Comparison of ENCODE assay signal across 29 cellular contexts in the genomic region with DNA sequence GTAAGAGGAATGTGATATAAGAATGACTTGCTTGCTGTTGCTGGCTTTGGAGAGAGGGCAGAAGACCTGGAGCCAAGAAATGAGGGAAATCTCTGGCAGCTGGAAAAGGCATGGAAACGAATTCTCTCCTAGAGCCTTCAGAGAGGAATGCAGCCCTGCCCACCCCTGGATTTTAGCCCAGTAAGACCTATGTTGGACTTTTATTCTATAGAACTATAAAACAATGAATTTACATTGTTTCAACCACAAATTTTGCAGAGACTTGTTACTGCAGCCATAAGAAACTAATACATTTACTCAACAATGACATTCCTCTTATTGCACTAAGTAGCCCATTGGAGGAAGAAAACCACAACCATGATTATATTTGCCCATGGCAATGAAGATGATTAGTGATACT.
"Had no signal": no experiment of that assay in that cellular context is flagged by ENCODE, and none has a peak within 500 bp of the region (broad histone marks: within the 10 kb centered on the region; RNA-seq: fewer than 3 reads in every experiment).

No MANE protein-coding gene starts in this region.

- H3K27ac ChIP-seq: neural progenitor cell, ovary, parathyroid adenoma, psoas muscle, right lobe of liver, sigmoid colon, stomach, thoracic aorta, thyroid gland, tibial nerve, upper lobe of left lung, vagina had no signal

- FAIRE-seq: small intestine, urothelium cell line had no signal

- H3K36me3 Mint-ChIP-seq: natural killer cell treated with Interleukin-12 subunit alpha and Interleukin-12 subunit beta and Interleukin-15 and Interleukin-18, amount 100 ng/mL, for 72 hours; neural progenitor cell; stimulated activated effector memory CD8-positive, alpha-beta T cell treated with anti-CD3 and anti-CD28 coated beads, Interleukin-12 subunit alpha, Interleukin-12 subunit beta, amount 100 ng/mL, for 72 hours; stimulated activated naive B cell treated with anti-CD40 and anti-IgM and Interleukin-4, amounts not matched to agents 10 μg/mL and 1 μg/mL and 100 μg/mL, for 72 hours had no signal

- H3K27me3 Mint-ChIP-seq: progenitor cell of endocrine pancreas had no signal

- H2AFZ ChIP-seq: neural progenitor cell, parathyroid adenoma had no signal

- H3K4me2 ChIP-seq: neural progenitor cell had no signal

- H3K4me1 ChIP-seq: neural progenitor cell, parathyroid adenoma, psoas muscle, right lobe of liver, sigmoid colon, stomach, tibial nerve, upper lobe of left lung, vagina had no signal

- H3K27me3 ChIP-seq: neural progenitor cell, ovary, right lobe of liver, sigmoid colon, stomach, thyroid gland, tibial nerve, upper lobe of left lung, vagina had no signal

- H3K9ac ChIP-seq: neural progenitor cell, parathyroid adenoma had no signal

- H3K9me3 Mint-ChIP-seq: natural killer cell treated with Interleukin-12 subunit alpha and Interleukin-12 subunit beta and Interleukin-15 and Interleukin-18, amount 100 ng/mL, for 72 hours; neural progenitor cell; stimulated activated effector memory CD8-positive, alpha-beta T cell treated with anti-CD3 and anti-CD28 coated beads, Interleukin-12 subunit alpha, Interleukin-12 subunit beta, amount 100 ng/mL, for 72 hours; stimulated activated naive B cell treated with anti-CD40 and anti-IgM and Interleukin-4, amounts not matched to agents 10 μg/mL and 1 μg/mL and 100 μg/mL, for 72 hours; stimulated activated naive CD8-positive, alpha-beta T cell treated with anti-CD3 and anti-CD28 coated beads, Interleukin-15, Interleukin-2, amounts not matched to agents 100 ng/mL and 50 ng/mL, for 24 hours had no signal

- H3K27ac Mint-ChIP-seq: natural killer cell treated with Interleukin-12 subunit alpha and Interleukin-12 subunit beta and Interleukin-15 and Interleukin-18, amount 100 ng/mL, for 72 hours; nephron progenitor cell; neural progenitor cell; progenitor cell of endocrine pancreas; stimulated activated naive B cell treated with anti-CD40 and anti-IgM and Interleukin-4, amounts not matched to agents 10 μg/mL and 1 μg/mL and 100 μg/mL, for 72 hours; stimulated activated naive CD8-positive, alpha-beta T cell treated with anti-CD3 and anti-CD28 coated beads, Interleukin-15, Interleukin-2, amounts not matched to agents 100 ng/mL and 50 ng/mL, for 24 hours had no signal

- ATAC-seq: natural killer cell treated with Interleukin-12 subunit alpha and Interleukin-12 subunit beta and Interleukin-15 and Interleukin-18, amount 100 ng/mL, for 72 hours; psoas muscle; right cardiac atrium; right lobe of liver; stimulated activated effector memory CD8-positive, alpha-beta T cell treated with anti-CD3 and anti-CD28 coated beads, Interleukin-12 subunit alpha, Interleukin-12 subunit beta, amount 100 ng/mL, for 72 hours; stimulated activated naive B cell treated with anti-CD40 and anti-IgM and Interleukin-4, amounts not matched to agents 10 μg/mL and 1 μg/mL and 100 μg/mL, for 72 hours had no signal

- H3K4me3 Mint-ChIP-seq: natural killer cell treated with Interleukin-12 subunit alpha and Interleukin-12 subunit beta and Interleukin-15 and Interleukin-18, amount 100 ng/mL, for 72 hours; nephron progenitor cell; neural progenitor cell; stimulated activated effector memory CD8-positive, alpha-beta T cell treated with anti-CD3 and anti-CD28 coated beads, Interleukin-12 subunit alpha, Interleukin-12 subunit beta, amount 100 ng/mL, for 72 hours; stimulated activated naive B cell treated with anti-CD40 and anti-IgM and Interleukin-4, amounts not matched to agents 10 μg/mL and 1 μg/mL and 100 μg/mL, for 72 hours; stimulated activated naive CD8-positive, alpha-beta T cell treated with anti-CD3 and anti-CD28 coated beads, Interleukin-15, Interleukin-2, amounts not matched to agents 100 ng/mL and 50 ng/mL, for 24 hours had no signal

- H3K4me3 ChIP-seq: neural progenitor cell, ovary, psoas muscle, right lobe of liver, sigmoid colon, stomach, thoracic aorta, thyroid gland, tibial nerve, upper lobe of left lung, vagina had no signal

- H3K79me2 ChIP-seq: parathyroid adenoma had no signal

- H3K36me3 ChIP-seq: neural progenitor cell, ovary, right lobe of liver, sigmoid colon, stomach, thoracic aorta, thyroid gland, tibial nerve, upper lobe of left lung, vagina had no signal

- H3K4me1 Mint-ChIP-seq: stimulated activated effector memory CD8-positive, alpha-beta T cell treated with anti-CD3 and anti-CD28 coated beads, Interleukin-12 subunit alpha, Interleukin-12 subunit beta, amount 100 ng/mL, for 72 hours; stimulated activated naive B cell treated with anti-CD40 and anti-IgM and Interleukin-4, amounts not matched to agents 10 μg/mL and 1 μg/mL and 100 μg/mL, for 72 hours had no signal

- DNase-seq: nephron progenitor cell; occipital lobe; ovary; posterior cingulate gyrus; psoas muscle; right cardiac atrium; right lobe of liver; sigmoid colon; small intestine; stimulated activated CD4-positive, alpha-beta T cell treated with anti-CD3 and anti-CD28 coated beads, Interleukin-15, amount 100 ng/mL, for 24 hours; stimulated activated CD4-positive, alpha-beta T cell treated with anti-CD3 and anti-CD28 coated beads, Interleukin-2, amount 100 ng/mL, for 24 hours; stimulated activated CD4-positive, alpha-beta T cell treated with anti-CD3 and anti-CD28 coated beads, Interleukin-2, amount 100 ng/mL, for 48 hours; stimulated activated CD4-positive, alpha-beta T cell treated with anti-CD3 and anti-CD28 coated beads, Interleukin-4, amount 100 ng/mL, for 24 hours; stimulated activated naive B cell treated with anti-CD40 and anti-IgM and Interleukin-4, amounts not matched to agents 10 μg/mL and 1 μg/mL and 100 μg/mL, for 72 hours; stimulated activated naive CD4-positive, alpha-beta T cell treated with Interleukin-2 at 50 U/mL for 16 hours; stomach; thyroid gland; trophoblast cell; upper lobe of left lung had no signal

- H3K9me3 ChIP-seq: ovary, psoas muscle, right lobe of liver, sigmoid colon, stomach, thoracic aorta, thyroid gland, tibial nerve, upper lobe of left lung, vagina had no signal
